8 cellular contexts compared by ENCODE assay signal in the genomic region with DNA sequence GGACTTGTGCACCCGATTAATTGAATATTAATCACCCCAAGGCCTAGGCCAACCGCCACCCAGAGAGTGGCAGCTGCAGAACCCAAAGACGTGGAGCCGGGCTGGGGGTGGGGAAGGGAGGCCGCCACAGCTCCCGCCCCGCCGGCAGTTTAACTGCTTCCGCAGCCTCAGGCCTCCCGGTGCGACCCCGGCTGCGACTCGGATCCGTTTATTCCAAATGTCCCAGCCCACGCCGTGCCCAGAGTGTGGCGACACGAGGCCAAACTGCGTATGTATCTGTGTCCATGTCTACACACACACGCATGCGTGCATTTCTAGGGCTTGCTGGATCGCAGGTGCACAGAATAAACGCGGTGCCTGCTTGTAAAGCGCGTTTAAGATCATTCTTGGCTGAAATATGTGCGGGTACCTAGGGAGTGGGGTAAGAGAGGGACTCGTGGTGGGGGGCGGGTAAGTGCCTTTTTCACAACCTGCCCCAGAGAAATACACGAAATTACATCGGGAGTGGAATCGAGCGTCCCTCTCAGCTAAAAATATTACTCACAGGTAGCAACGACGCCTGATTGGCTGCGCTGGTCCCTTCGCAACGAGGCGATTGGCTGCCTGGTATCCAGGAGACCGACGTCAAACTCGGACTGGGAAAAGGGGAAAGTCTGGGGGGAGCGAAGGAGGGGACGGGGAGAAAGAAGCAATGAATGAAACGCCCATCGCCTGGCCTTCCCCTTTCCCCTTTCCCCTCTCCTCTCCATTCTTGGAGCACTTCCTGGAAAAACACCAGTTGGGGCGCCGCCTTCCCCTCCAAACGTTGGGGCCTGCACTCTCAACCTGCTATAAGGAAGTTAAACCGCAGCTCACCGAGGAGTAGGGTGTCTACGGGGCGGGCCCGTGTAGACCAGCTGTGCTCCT. TPM values are rescaled to one million over a fixed set of nuclear protein-coding genes. Genes with fewer than 3 reads are reported as not detected.
DNase-seq lines count a peak whose midpoint lies in the region; ATAC-seq and TF ChIP-seq lines count a peak whose summit lies in the region.

No MANE protein-coding gene starts in this region.

- peaks cover 30 to 35% (median 31%) of the 10 kb centered on the region in 3 donors for H3K4me1 Mint-ChIP-seq in IgD-negative memory B cell

- H3K4me2 ChIP-seq in OCI-LY7 (ENCODE audit: low read length) = peak overlapping the region; percentile 88

- POLR2A ChIA-PET in OCI-LY7 (lab: Charles Lee) = interaction anchor here (0.5 to 5.5 kb wide), 17 partner anchors 9 to 390 kb away, joined by 3 to 23 read pairs (median 4); no protein-coding TSS in a partner anchor

- no peaks in the 10 kb centered on the region for H3K9me2 ChIP-seq in OCI-LY7 (ENCODE audit: insufficient read depth, low read length)

- CTCF ChIA-PET in OCI-LY7 (lab: Charles Lee; ENCODE audit: unreplicated experiment) = interaction anchor here (0.9 kb wide), 1 partner anchor 14 kb away, joined by 3 read pairs; no protein-coding TSS in a partner anchor

- peak overlapping the region; percentile 93 for H3K27ac ChIP-seq in OCI-LY7 (ENCODE audit: low read depth, low read length, poor library complexity, severe bottlenecking)

- H3K9me3 Mint-ChIP-seq in IgD-negative memory B cell = no peaks in the 10 kb centered on the region

- peak; percentile 95 for DNase-seq in D341Med (ENCODE audit: low spot score)
- peak; percentile 92 for DNase-seq in OCI-LY7 (ENCODE audit: low spot score)
- peak; percentile 68 for DNase-seq in activated T-cell treated with anti-CD3 and anti-CD28 coated beads for 4 hours
- peak; percentile 97 for DNase-seq in epithelial cell of esophagus (ENCODE audit: low read depth)
- DNase-seq in middle frontal gyrus (ENCODE audit: extremely low spot score, low spot score) = peak; percentile 96
- DNase-seq in stimulated activated CD8-positive, alpha-beta memory T cell treated with anti-CD3 and anti-CD28 coated beads, Interleukin-2, amount 100 ng/mL, for 1 hour (ENCODE audit: low read depth in 2 of 2) = peak; percentile 52 to 67

- H4K20me1 ChIP-seq in OCI-LY7 (ENCODE audit: insufficient read depth, low read length) = peaks cover 11% of the 10 kb centered on the region; the same call in 1 of the 2 replicates

- H3K4me1 ChIP-seq in OCI-LY7 (ENCODE audit: insufficient read depth, low read length, poor library complexity, severe bottlenecking) = peaks cover 16% of the 10 kb centered on the region

- peaks cover 36% of the 10 kb centered on the region; the same call in 1 of the 2 replicates for H3K79me2 ChIP-seq in OCI-LY7 (ENCODE audit: insufficient read depth, low read depth, low read length)

- H3K4me3 Mint-ChIP-seq in IgD-negative memory B cell = peak overlapping the region; percentile 87 to 99 (median 98)

- peaks cover 2% of the 10 kb centered on the region for H3K36me3 Mint-ChIP-seq in IgD-negative memory B cell

- no peaks in the 10 kb centered on the region for H3K9me3 ChIP-seq in OCI-LY7 (ENCODE audit: low read length)

- H3K36me3 ChIP-seq in OCI-LY7 (ENCODE audit: insufficient read depth, low read length) = peaks cover 15% of the 10 kb centered on the region

- intact Hi-C loops in OCI-LY7 (cut with micrococcal nuclease; ENCODE audit: unreplicated experiment) = loop anchor here (1.0 to 10.0 kb wide), 6 partner anchors 37 to 395 kb away; a partner anchor contains a TSS

- H3K27ac Mint-ChIP-seq in IgD-negative memory B cell = peak overlapping the region; percentile 88 to 100 (median 95)

- TF ChIP-seq CTCF in OCI-LY7 (conservative IDR thresholded peaks at IDR 0.05; ENCODE audit: low read length) (no peak), epithelial cell of esophagus (IDR thresholded peaks at IDR 0.05; ENCODE audit: insufficient read depth, low read depth, low read length, missing control alignments) (no peak)

- H3K4me3 ChIP-seq in OCI-LY7 (ENCODE audit: low read depth, low read length, poor library complexity, severe bottlenecking) = peak overlapping the region; percentile 72
- peak overlapping the region; percentile 74 for H3K4me3 ChIP-seq in epithelial cell of esophagus (ENCODE audit: low read length)

- BruUV-seq in OCI-LY7 (replicated peaks; lab: Mats Ljungman, UMichigan) = TSS peak; percentile 80

- peak overlapping the region; percentile 81 for H2AFZ ChIP-seq in OCI-LY7 (ENCODE audit: low read length)

- peak; percentile 38 for ATAC-seq in GM21529 (IDR thresholded peaks at IDR 0.05; ENCODE audit: unreplicated experiment)

- no peaks in the 10 kb centered on the region for H3K27me3 Mint-ChIP-seq in IgD-negative memory B cell

RNA-seq across cellular contexts. Expression of a gene that starts 1.0 kb away (rescaled TPM):
- 8.2 TPM for polyA plus RNA-seq in IgD-negative memory B cell
- 12.7 and 15.2 TPM in 2 replicates for total RNA-seq in OCI-LY7 (2014; rRNA removed; shearing (Covaris generic))
- total RNA-seq in OCI-LY7 (2022) = 24.8 and 26.4 TPM in 2 replicates

RNA-seq across cellular contexts. Expression of a gene that starts 31.8 kb away (rescaled TPM):
- not detected for polyA plus RNA-seq in IgD-negative memory B cell
- not detected in 2 replicates for total RNA-seq in OCI-LY7 (2014; rRNA removed; shearing (Covaris generic))
- total RNA-seq in OCI-LY7 (2022) = not detected in 2 replicates

Comparison
In these comparisons a context has a peak if more than half of its experiments do, and no peak if none do; other contexts are left out.
1. Peak in every context shown above with its lines: DNase-seq, ATAC-seq, H3K4me3 ChIP-seq and H3K27ac ChIP-seq.